ENCODE assay signal across 36 cellular contexts in the genomic region with DNA sequence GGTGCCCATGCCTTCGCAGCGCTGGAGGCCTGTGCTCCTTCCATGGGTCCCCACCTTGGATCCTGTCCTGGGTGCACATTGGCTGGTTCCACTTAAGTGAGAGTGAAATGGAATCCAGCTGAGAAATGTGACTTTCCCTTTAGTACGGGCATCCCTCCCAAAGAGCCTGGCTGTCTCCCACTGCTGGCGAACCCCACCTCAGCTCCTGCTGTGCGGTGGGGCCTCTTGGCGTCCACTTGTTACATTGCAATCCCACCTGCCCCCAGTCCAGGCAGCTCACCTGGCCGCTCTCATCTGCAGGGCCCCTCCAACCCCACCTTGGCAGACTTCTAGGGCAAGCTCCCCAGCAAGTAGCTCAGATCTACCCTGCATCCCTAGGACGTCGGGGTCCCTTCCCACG. TPM values are rescaled to one million over a fixed set of nuclear protein-coding genes. Genes with fewer than 3 reads are reported as not detected.
"Had no signal": no experiment of that assay in that cellular context is flagged by ENCODE, and none has a peak within 500 bp of the region (broad histone marks: within the 10 kb centered on the region; RNA-seq: fewer than 3 reads in every experiment).

No MANE protein-coding gene starts in this region.

- H2AFZ ChIP-seq: parathyroid adenoma had no signal

- H3K4me1 ChIP-seq: lower lobe of right lung, parathyroid adenoma, psoas muscle, right lobe of liver had no signal

- H3K9ac ChIP-seq: parathyroid adenoma had no signal

- H3K4me2 ChIP-seq: smooth muscle cell had no signal

- ATAC-seq: heart right ventricle; left colon; left lung; lower lobe of right lung; naive thymus-derived CD8-positive, alpha-beta T cell; psoas muscle; stimulated activated naive B cell treated with anti-CD40 and anti-IgM and Interleukin-4, amounts not matched to agents 10 μg/mL and 1 μg/mL and 100 μg/mL, for 72 hours; stimulated activated naive CD8-positive, alpha-beta T cell treated with anti-CD3 and anti-CD28 coated beads, Interleukin-15, Interleukin-2, amounts not matched to agents 100 U/mL and 50 U/mL, for 24 hours had no signal

- H3K9me3 ChIP-seq: lower lobe of right lung, neutrophil, right lobe of liver, testis, thyroid gland, transverse colon had no signal

- H3K4me1 Mint-ChIP-seq: nephron had no signal

- DNase-seq: heart right ventricle; hippocampal formation; kidney; left colon; left lung; lower lobe of right lung; midbrain; naive thymus-derived CD8-positive, alpha-beta T cell; occipital lobe; psoas muscle; right lobe of liver; stimulated activated CD4-positive, alpha-beta T cell treated with anti-CD3 and anti-CD28 coated beads, Interleukin-1b, Interleukin-23, amount 100 ng/mL, for 48 hours; stimulated activated CD4-positive, alpha-beta T cell treated with anti-CD3 and anti-CD28 coated beads, Interleukin-2, amount 100 ng/mL, for 48 hours; stimulated activated CD4-positive, alpha-beta T cell treated with anti-CD3 and anti-CD28 coated beads, Interleukin-4, amount 100 ng/mL, for 4 hours; stimulated activated CD8-positive, alpha-beta memory T cell treated with anti-CD3 and anti-CD28 coated beads, Interleukin-4, amount 100 ng/mL, for 48 hours; stimulated activated naive B cell treated with anti-CD40 and anti-IgM and Interleukin-4, amounts not matched to agents 10 μg/mL and 1 μg/mL and 100 μg/mL, for 72 hours; stimulated activated naive CD8-positive, alpha-beta T cell treated with anti-CD3 and anti-CD28 coated beads, Interleukin-15, Interleukin-2, amounts not matched to agents 100 U/mL and 50 U/mL, for 24 hours; stomach; testis; thyroid gland; transverse colon; upper lobe of left lung had no signal

- H3K27me3 ChIP-seq: right atrium auricular region, right lobe of liver, testis, thyroid gland, upper lobe of left lung had no signal

- H3K4me3 Mint-ChIP-seq: naive thymus-derived CD8-positive, alpha-beta T cell; nephron; neural crest cell; stimulated activated naive B cell treated with anti-CD40 and anti-IgM and Interleukin-4, amounts not matched to agents 10 μg/mL and 1 μg/mL and 100 μg/mL, for 72 hours had no signal

- H3K4me3 ChIP-seq: heart right ventricle, left lung, lower lobe of right lung, psoas muscle, right atrium auricular region, right lobe of liver, smooth muscle cell, stomach, testis, thyroid gland, transverse colon, upper lobe of left lung had no signal

- H3K27ac Mint-ChIP-seq: naive thymus-derived CD8-positive, alpha-beta T cell; nephron; stimulated activated naive B cell treated with anti-CD40 and anti-IgM and Interleukin-4, amounts not matched to agents 10 μg/mL and 1 μg/mL and 100 μg/mL, for 72 hours had no signal

- H3K9me3 Mint-ChIP-seq: neural crest cell had no signal

- H3K36me3 ChIP-seq: heart right ventricle, left lung, lower lobe of right lung, neutrophil, right atrium auricular region, right lobe of liver, stomach, thyroid gland, transverse colon, upper lobe of left lung had no signal

- H3K36me3 Mint-ChIP-seq: stimulated activated naive B cell treated with anti-CD40 and anti-IgM and Interleukin-4, amounts not matched to agents 10 μg/mL and 1 μg/mL and 100 μg/mL, for 72 hours had no signal

- H3K27ac ChIP-seq: heart right ventricle, left lung, lower lobe of right lung, neutrophil, parathyroid adenoma, psoas muscle, right atrium auricular region, right lobe of liver, stomach, testis, thyroid gland, transverse colon, upper lobe of left lung had no signal

RNA-seq across cellular contexts. Expression of gene SLC35G4, which starts 44.1 kb away (rescaled TPM):
- total RNA-seq: heart right ventricle; kidney; left colon; left lung; liver; lower lobe of right lung; mesenteric fat pad; mucosa of gallbladder; naive thymus-derived CD8-positive, alpha-beta T cell; neural crest cell; occipital lobe; osteocyte; posterior vena cava; psoas muscle; renal cortical epithelial cell; right atrium auricular region; right lobe of liver; skeletal muscle tissue; smooth muscle cell; stomach; testis; thyroid gland; transverse colon; upper lobe of left lung; urinary bladder had no signal
- polyA plus RNA-seq: heart right ventricle; liver; naive thymus-derived CD8-positive, alpha-beta T cell; psoas muscle; smooth muscle cell; stomach; urinary bladder had no signal
